Comparison of ENCODE assay signal across 1 cellular context in the genomic region with DNA sequence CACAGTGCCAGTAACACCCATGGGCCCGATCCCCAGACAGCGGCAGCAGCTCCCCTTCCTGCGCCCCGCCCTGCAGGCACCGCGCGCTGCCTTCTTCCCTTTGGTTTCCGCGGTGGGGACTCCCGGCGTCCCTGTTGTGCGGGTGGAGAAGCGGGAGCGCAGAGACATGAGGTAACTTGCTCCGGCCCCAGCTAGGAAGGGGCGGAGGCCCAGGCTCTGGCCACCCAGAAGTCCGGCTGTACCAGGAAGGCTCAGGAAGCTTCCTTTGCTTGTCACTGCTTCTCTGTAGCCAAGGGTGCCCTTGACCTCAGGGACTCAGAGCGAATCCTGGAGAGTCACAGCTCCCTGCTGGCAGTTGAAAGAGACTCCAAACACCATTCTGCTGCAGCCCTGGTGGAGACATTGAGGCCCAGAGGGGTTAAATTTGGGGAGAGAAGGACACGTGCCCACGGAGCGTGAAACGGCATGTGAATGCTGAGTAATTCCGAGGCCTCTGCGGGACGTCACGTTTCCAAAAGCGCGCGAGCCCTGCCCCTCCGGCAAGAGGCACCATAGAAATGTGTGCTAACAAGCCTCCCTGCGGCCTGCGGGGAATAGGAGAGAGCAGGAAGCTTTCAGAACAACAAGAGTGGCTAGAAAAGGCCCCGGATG.
A peak's percentile ranks its signal among the peaks of the same experiment; 100 is the strongest.
TF ChIP-seq lines count a peak whose summit lies in the region.

No MANE protein-coding gene starts in this region.

TF ChIP-seq in K562, 482 proteins besides CTCF, POLR2A, EP300 and RAD21 (continued from another document):
- TF ChIP-seq, protein P1, sequence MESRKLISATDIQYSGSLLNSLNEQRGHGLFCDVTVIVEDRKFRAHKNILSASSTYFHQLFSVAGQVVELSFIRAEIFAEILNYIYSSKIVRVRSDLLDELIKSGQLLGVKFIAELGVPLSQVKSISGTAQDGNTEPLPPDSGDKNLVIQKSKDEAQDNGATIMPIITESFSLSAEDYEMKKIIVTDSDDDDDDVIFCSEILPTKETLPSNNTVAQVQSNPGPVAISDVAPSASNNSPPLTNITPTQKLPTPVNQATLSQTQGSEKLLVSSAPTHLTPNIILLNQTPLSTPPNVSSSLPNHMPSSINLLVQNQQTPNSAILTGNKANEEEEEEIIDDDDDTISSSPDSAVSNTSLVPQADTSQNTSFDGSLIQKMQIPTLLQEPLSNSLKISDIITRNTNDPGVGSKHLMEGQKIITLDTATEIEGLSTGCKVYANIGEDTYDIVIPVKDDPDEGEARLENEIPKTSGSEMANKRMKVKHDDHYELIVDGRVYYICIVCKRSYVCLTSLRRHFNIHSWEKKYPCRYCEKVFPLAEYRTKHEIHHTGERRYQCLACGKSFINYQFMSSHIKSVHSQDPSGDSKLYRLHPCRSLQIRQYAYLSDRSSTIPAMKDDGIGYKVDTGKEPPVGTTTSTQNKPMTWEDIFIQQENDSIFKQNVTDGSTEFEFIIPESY (CRISPR knock-in tag; IDR thresholded peaks at IDR 0.05) = peak; percentile 57; the same call in 1 of the 2 replicates
- peak; percentile 36; the same call in 1 of the 2 replicates for TF ChIP-seq BHLHE40 (IDR thresholded peaks at IDR 0.05; ENCODE audit: low read length)
